ENCODE assay signal across 28 cellular contexts in the genomic region with DNA sequence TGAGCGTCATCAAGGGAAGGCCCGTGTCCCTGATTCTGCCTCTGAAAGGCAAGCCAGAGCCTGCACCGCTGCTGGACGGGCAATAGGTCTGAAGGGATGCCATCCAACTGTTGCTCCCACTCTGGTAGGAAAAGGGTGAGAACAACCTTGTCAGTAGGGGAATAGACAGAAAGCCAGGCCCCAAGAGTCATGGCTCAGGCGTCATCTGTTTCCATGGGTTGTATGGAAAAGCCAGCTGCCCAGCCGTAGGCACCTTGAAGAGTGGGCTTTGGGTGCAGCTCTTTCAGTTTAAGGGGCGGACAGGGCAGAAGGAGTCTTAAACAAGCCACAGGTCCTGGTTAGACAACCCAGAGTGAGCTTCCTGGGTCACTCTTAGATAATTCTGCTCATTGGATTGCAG.
"Had no signal": no experiment of that assay in that cellular context is flagged by ENCODE, and none has a peak within 500 bp of the region (broad histone marks: within the 10 kb centered on the region; RNA-seq: fewer than 3 reads in every experiment).

No MANE protein-coding gene starts in this region.

- H3K4me1 ChIP-seq: adrenal gland, ascending aorta, breast epithelium, colonic mucosa, esophagus squamous epithelium, gastroesophageal sphincter had no signal

- H3K27me3 ChIP-seq: adrenal gland, ascending aorta, breast epithelium, cardiac muscle cell, colonic mucosa, esophagus squamous epithelium had no signal

- FAIRE-seq: endometrium, endothelial cell of umbilical vein had no signal

- H3K9me3 ChIP-seq: adrenal gland, ascending aorta, breast epithelium, colonic mucosa, esophagus squamous epithelium, gastroesophageal sphincter had no signal

- H3K27ac ChIP-seq: adrenal gland, ascending aorta, breast epithelium, cardiac muscle cell, colonic mucosa, epithelial cell of prostate, esophagus squamous epithelium, gastroesophageal sphincter had no signal

- ATAC-seq: activated CD4-positive, alpha-beta T cell treated with anti-CD3 and anti-CD28 coated beads for 36 hours; activated naive CD8-positive, alpha-beta T cell treated with anti-CD3 and anti-CD28 coated beads, Interleukin-2, amount 50 U/mL, for 24 hours; activated T-cell treated with anti-CD3 and anti-CD28 coated beads, Interleukin-2, amount 50 U/mL, for 4 hours; activated T-helper 17 cell treated with anti-CD3 and anti-CD28 coated beads, Interleukin-2, amount 50 U/mL, for 72 hours; gastroesophageal sphincter had no signal

- H3K36me3 ChIP-seq: adrenal gland, ascending aorta, breast epithelium, cardiac muscle cell, colonic mucosa, esophagus squamous epithelium, gastroesophageal sphincter had no signal

- H3K4me3 ChIP-seq: adrenal gland, ascending aorta, breast epithelium, cardiac muscle cell, colonic mucosa, esophagus squamous epithelium, gastroesophageal sphincter had no signal

- DNase-seq: activated CD4-positive, alpha-beta memory T cell treated with anti-CD3 and anti-CD28 coated beads, Interleukin-2, amount 10 ng/mL, durations not matched to agents 7 days and 5 days; activated CD4-positive, alpha-beta T cell treated with anti-CD3 and anti-CD28 coated beads for 36 hours; activated CD4-positive, alpha-beta T cell treated with anti-CD3 and anti-CD28 coated beads, Interleukin-2, amount 10 ng/mL, durations not matched to agents 24 days and 14 days; activated CD4-positive, alpha-beta T cell treated with anti-CD3 and anti-CD28 coated beads, Interleukin-2, amount 50 U/mL, for 4 hours; activated CD4-positive, CD25-positive, alpha-beta regulatory T cell; activated CD4-positive, CD25-positive, alpha-beta regulatory T cell treated with anti-CD3 and anti-CD28 coated beads, Interleukin-2, amount 50 U/mL, for 72 hours; activated effector memory CD4-positive, alpha-beta T cell treated with Interleukin-2 at 50 U/mL for 16 hours; activated naive CD4-positive, alpha-beta T cell treated with anti-CD3 and anti-CD28 coated beads for 36 hours; activated naive CD8-positive, alpha-beta T cell treated with anti-CD3 and anti-CD28 coated beads for 36 hours; activated naive CD8-positive, alpha-beta T cell treated with anti-CD3 and anti-CD28 coated beads, Interleukin-2, amount 50 U/mL, for 24 hours; activated T-cell treated with anti-CD3 and anti-CD28 coated beads, Interleukin-2, amount 50 U/mL, for 4 hours; adrenal gland; amygdala; central memory CD4-positive, alpha-beta T cell; cerebellar nuclear complex; colonic mucosa; effector CD8-positive, alpha-beta T cell; esophagus squamous epithelium; foreskin melanocyte; T-helper 2 cell had no signal
